ENCODE assay signal across 17 cellular contexts in genomic region chr1:77579547-77579946, GRCh38.
DNase-seq lines count a peak whose midpoint lies in the region; ATAC-seq and TF ChIP-seq lines count a peak whose summit lies in the region.
"Had no signal": no experiment of that assay in that cellular context is flagged by ENCODE, and none has a peak within 500 bp of the region (broad histone marks: within the 10 kb centered on the region; RNA-seq: fewer than 3 reads in every experiment).

No MANE protein-coding gene starts in this region.

- TF ChIP-seq CTCF in HFFc6 (IDR thresholded peaks at IDR 0.05), result peak; percentile 50
- TF ChIP-seq CTCF in endodermal cell (conservative IDR thresholded peaks at IDR 0.05), result peak; percentile 41
- peak; percentile 32 for TF ChIP-seq CTCF in progenitor cell of endocrine pancreas (IDR thresholded peaks at IDR 0.05; ENCODE audit: unreplicated experiment)
- no peak for TF ChIP-seq CTCF in brain microvascular endothelial cell (IDR thresholded peaks at IDR 0.05; ENCODE audit: low read depth, low read length, missing control alignments)

- ATAC-seq in naive thymus-derived CD4-positive, alpha-beta T cell, result no peak
- ATAC-seq: Panc1 had no signal

- H3K9ac ChIP-seq in endodermal cell (ENCODE audit: extremely low read depth, low read length, poor library complexity, severe bottlenecking), result no peak overlapping the region

- H3K27ac Mint-ChIP-seq in HFFc6 (no peak overlapping the region), endodermal cell (no peak overlapping the region), progenitor cell of endocrine pancreas (no peak overlapping the region)
- H3K27ac Mint-ChIP-seq in naive thymus-derived CD4-positive, alpha-beta T cell, result no peak overlapping the region

- in situ Hi-C loops in brain microvascular endothelial cell (cut with HindIII; ENCODE audit: low pct_ligation_motif_present, low sequenced_read_pairs), result no loop called here

- POLR2A ChIA-PET in naive thymus-derived CD4-positive, alpha-beta T cell (lab: Charles Lee), result interaction anchor here (1.8 kb wide), 1 partner anchor 12 kb away, joined by 4 read pairs; no protein-coding TSS in a partner anchor

- H3K9me3 Mint-ChIP-seq in HFFc6 (no peaks in the 10 kb centered on the region), endodermal cell (no peaks in the 10 kb centered on the region), progenitor cell of endocrine pancreas (ENCODE audit: low read depth) (no peaks in the 10 kb centered on the region)
- no peaks in the 10 kb centered on the region for H3K9me3 Mint-ChIP-seq in naive thymus-derived CD4-positive, alpha-beta T cell

- WGBS in endodermal cell (ENCODE audit: insufficient coverage in 1 of 2, insufficient read length in 1 of 2), 2 experiments, result 93 to 100% methylated on average over 2 of the region's 3 CpGs

- DNase-seq in ELR (ENCODE audit: low read depth), result peak; percentile 27
- DNase-seq in HFFc6, result no peak
- DNase-seq in endodermal cell, result no peak
- DNase-seq in progenitor cell of endocrine pancreas (ENCODE audit: low spot score, unreplicated experiment), result no peak
- DNase-seq in brain microvascular endothelial cell, result no peak
- no peak for DNase-seq in naive thymus-derived CD4-positive, alpha-beta T cell
- DNase-seq in cerebellar nuclear complex (lab: John Stamatoyannopoulos, UW), result no peak
- DNase-seq: AML-193, COR-L47, EL, NCI-H1105 treated with DMSO at 0.1 percent for 48 hours, NCI-H1694 treated with DMSO at 0.1 percent for 48 hours, NCI-H2107, NCI-H345, NCI-H524 treated with DMSO at 0.1 percent for 48 hours had no signal

- no peak overlapping the region for H3K27ac ChIP-seq in endodermal cell (ENCODE audit: low read depth, low read length)
- no peak overlapping the region for H3K27ac ChIP-seq in brain microvascular endothelial cell
- no peak overlapping the region for H3K27ac ChIP-seq in naive thymus-derived CD4-positive, alpha-beta T cell (ENCODE audit: low read depth, low read length)
- H3K27ac ChIP-seq: SJSA1 had no signal

- H3K4me1 Mint-ChIP-seq in HFFc6 (ENCODE audit: low read depth) (no peaks in the 10 kb centered on the region), endodermal cell (no peaks in the 10 kb centered on the region), progenitor cell of endocrine pancreas (ENCODE audit: low read depth) (no peaks in the 10 kb centered on the region)
- peaks cover 0 to 3% (median 0%) of the 10 kb centered on the region in 7 donors for H3K4me1 Mint-ChIP-seq in naive thymus-derived CD4-positive, alpha-beta T cell

- H3K9me3 ChIP-seq in endodermal cell (ENCODE audit: control insufficient read depth, low read length), result no peaks in the 10 kb centered on the region
- no peaks in the 10 kb centered on the region for H3K9me3 ChIP-seq in naive thymus-derived CD4-positive, alpha-beta T cell (ENCODE audit: control insufficient read depth in 2 of 3, low read length in 3 of 3)
- H3K9me3 ChIP-seq: SJSA1 had no signal

- H3K4me3 ChIP-seq in endodermal cell (ENCODE audit: low read length), result no peak overlapping the region
- H3K4me3 ChIP-seq in brain microvascular endothelial cell (ENCODE audit: low read depth, low read length), result no peak overlapping the region
- H3K4me3 ChIP-seq in naive thymus-derived CD4-positive, alpha-beta T cell (ENCODE audit: low read length), result no peak overlapping the region
- H3K4me3 ChIP-seq: SJSA1 had no signal

- CTCF ChIA-PET in naive thymus-derived CD4-positive, alpha-beta T cell (lab: Charles Lee), result interaction anchor here (0.6 kb wide), 1 partner anchor 433 kb away, joined by 3 read pairs; no protein-coding TSS in a partner anchor

- H3K27me3 ChIP-seq in endodermal cell (ENCODE audit: control insufficient read depth, insufficient read depth, low read length, poor library complexity, severe bottlenecking) (no peaks in the 10 kb centered on the region), brain microvascular endothelial cell (replicated peaks) (no peaks in the 10 kb centered on the region)
- H3K27me3 ChIP-seq in naive thymus-derived CD4-positive, alpha-beta T cell (ENCODE audit: control insufficient read depth in 2 of 2, insufficient read depth in 2 of 2, low read length in 2 of 2), result no peaks in the 10 kb centered on the region
- H3K27me3 ChIP-seq: SJSA1 had no signal

- no peaks in the 10 kb centered on the region for H3K4me1 ChIP-seq in endodermal cell (ENCODE audit: control insufficient read depth, insufficient read depth, low read length)
- no peaks in the 10 kb centered on the region for H3K4me1 ChIP-seq in naive thymus-derived CD4-positive, alpha-beta T cell (ENCODE audit: control insufficient read depth in 2 of 2, insufficient read depth in 2 of 2, low read length in 2 of 2)
- H3K4me1 ChIP-seq: SJSA1 had no signal

- intact Hi-C loops in naive thymus-derived CD4-positive, alpha-beta T cell (cut with micrococcal nuclease), result loop anchor here in 1 of 2 donors (10.0 kb wide), 1 partner anchor 365 kb away; no protein-coding TSS in a partner anchor

- H3K4me3 Mint-ChIP-seq in HFFc6, result no peak overlapping the region
- no peak overlapping the region for H3K4me3 Mint-ChIP-seq in endodermal cell
- no peak overlapping the region for H3K4me3 Mint-ChIP-seq in progenitor cell of endocrine pancreas (ENCODE audit: low read depth)
- H3K4me3 Mint-ChIP-seq in naive thymus-derived CD4-positive, alpha-beta T cell, result no peak overlapping the region

- H3K36me3 ChIP-seq in endodermal cell (ENCODE audit: control insufficient read depth, insufficient read depth, low read length) (peaks cover 69% of the 10 kb centered on the region), brain microvascular endothelial cell (replicated peaks) (peaks cover 25% of the 10 kb centered on the region)
- peaks cover 19 to 60% (median 21%) of the 10 kb centered on the region in 3 experiments for H3K36me3 ChIP-seq in naive thymus-derived CD4-positive, alpha-beta T cell (ENCODE audit: control insufficient read depth in 2 of 3, insufficient read depth in 3 of 3, low read length in 3 of 3)

- H3K36me3 Mint-ChIP-seq in HFFc6 (ENCODE audit: low read depth) (peaks cover 31% of the 10 kb centered on the region), endodermal cell (ENCODE audit: low read depth) (peaks cover 43% of the 10 kb centered on the region), progenitor cell of endocrine pancreas (ENCODE audit: insufficient read depth) (peaks cover 13% of the 10 kb centered on the region)
- H3K36me3 Mint-ChIP-seq in naive thymus-derived CD4-positive, alpha-beta T cell, result peaks cover 8 to 48% (median 19%) of the 10 kb centered on the region in 5 donors

- H3K27me3 Mint-ChIP-seq in HFFc6 (ENCODE audit: insufficient read depth) (no peaks in the 10 kb centered on the region; the same call in none of the 2 replicates), endodermal cell (ENCODE audit: insufficient read depth) (no peaks in the 10 kb centered on the region), progenitor cell of endocrine pancreas (no peaks in the 10 kb centered on the region)
- H3K27me3 Mint-ChIP-seq in naive thymus-derived CD4-positive, alpha-beta T cell, result no peaks in the 10 kb centered on the region
